In genomic region chr15:48493763-48494225, GRCh38 we compare ENCODE assay signal across 22 cellular contexts.
DNase-seq lines count a peak whose midpoint lies in the region; ATAC-seq and TF ChIP-seq lines count a peak whose summit lies in the region.
"Had no signal": no experiment of that assay in that cellular context is flagged by ENCODE, and none has a peak within 500 bp of the region (broad histone marks: within the 10 kb centered on the region; RNA-seq: fewer than 3 reads in every experiment).

No MANE protein-coding gene starts in this region.

- no peak overlapping the region for H2AFZ ChIP-seq in mammary epithelial cell (ENCODE audit: low read depth, low read length)

- H3K36me3 Mint-ChIP-seq in MCF 10A (ENCODE audit: insufficient read depth, unreplicated experiment) (peaks cover 27% of the 10 kb centered on the region), chondrocyte (ENCODE audit: low read depth) (peaks cover 64% of the 10 kb centered on the region)
- H3K36me3 Mint-ChIP-seq: activated CD8-positive, alpha-beta memory T cell treated with anti-CD3 and anti-CD28 coated beads, Interleukin-2, amount 10 ng/mL, durations not matched to agents 7 days and 5 days; CD4-positive, CD25-positive, alpha-beta regulatory T cell; IgD-negative memory B cell had no signal

- H3K4me2 ChIP-seq in mammary epithelial cell (ENCODE audit: insufficient read depth, low read depth, low read length), result no peak overlapping the region

- H3K27me3 ChIP-seq in mammary epithelial cell (ENCODE audit: insufficient read depth, low read length) (no peaks in the 10 kb centered on the region), tibial nerve (no peaks in the 10 kb centered on the region)

- H3K36me3 ChIP-seq in mammary epithelial cell (ENCODE audit: insufficient read depth, low read length) (no peaks in the 10 kb centered on the region), mesodermal cell (ENCODE audit: control insufficient read depth, insufficient read depth, low read length) (peaks cover 53% of the 10 kb centered on the region), tibial nerve (peaks cover 0 to 85% (median 5%) of the 10 kb centered on the region in 3 donors)

- no peaks in the 10 kb centered on the region for H3K27me3 Mint-ChIP-seq in MCF 10A (ENCODE audit: insufficient read depth, unreplicated experiment)
- no peaks in the 10 kb centered on the region for H3K27me3 Mint-ChIP-seq in chondrocyte (ENCODE audit: low read depth)
- H3K27me3 Mint-ChIP-seq: activated B cell treated with CpG ODN at 0.5 μM for 24 hours; CD4-positive, CD25-positive, alpha-beta regulatory T cell; IgD-negative memory B cell had no signal

- TF ChIP-seq CTCF in MCF 10A (IDR thresholded peaks at IDR 0.05; ENCODE audit: unreplicated experiment) (no peak), mammary epithelial cell (conservative IDR thresholded peaks at IDR 0.05 in 1 of 2, IDR thresholded peaks at IDR 0.05 in 1 of 2; ENCODE audit: extremely low read depth in 1 of 2, insufficient read depth in 1 of 2, low read depth in 1 of 2, low read length in 2 of 2) (no peak), chondrocyte (IDR thresholded peaks at IDR 0.05) (no peak), tibial nerve (IDR thresholded peaks at IDR 0.05) (no peak), RWPE1 (conservative IDR thresholded peaks at IDR 0.05; ENCODE audit: low read depth) (no peak)

- no peak for TF ChIP-seq POLR2A in tibial nerve (IDR thresholded peaks at IDR 0.05)

- dilution Hi-C loops in mammary epithelial cell (cut with HindIII; ENCODE audit: low sequenced_read_pairs), result no loop called here

- H3K79me2 ChIP-seq in mammary epithelial cell (ENCODE audit: insufficient read depth, low read length), result no peaks in the 10 kb centered on the region

- DNase-seq in MCF 10A (ENCODE audit: unreplicated experiment), result no peak
- DNase-seq in mammary epithelial cell, result no peak
- no peak for DNase-seq in chondrocyte (ENCODE audit: low spot score)
- no peak for DNase-seq in tibial nerve (ENCODE audit: low spot score in 2 of 2)
- no peak for DNase-seq in RWPE1 (ENCODE audit: low spot score)
- no peak for DNase-seq in activated CD8-positive, alpha-beta memory T cell treated with anti-CD3 and anti-CD28 coated beads, Interleukin-2, amount 50 U/mL, for 4 hours
- DNase-seq: activated B cell treated with CpG ODN at 0.5 μM for 24 hours; activated CD8-positive, alpha-beta memory T cell treated with anti-CD3 and anti-CD28 coated beads, Interleukin-2, amount 10 ng/mL, durations not matched to agents 7 days and 5 days; activated gamma-delta T cell treated with Interleukin-2 at 50 U/mL for 16 hours; anterior cingulate cortex; CD4-positive, CD25-positive, alpha-beta regulatory T cell; cortex of kidney; DND-41; mucosa of descending colon; NCI-H1048; NCI-H2107; NCI-H526 treated with DMSO at 0.1 percent for 48 hours; stimulated activated naive CD8-positive, alpha-beta T cell treated with anti-CD3 and anti-CD28 coated beads, Interleukin-15, Interleukin-2, amounts not matched to agents 100 U/mL and 50 U/mL, for 24 hours had no signal

- POLR2A ChIA-PET in MCF 10A (lab: Yijun Ruan, JAX) (interaction anchor here (1.6 kb wide), 1 partner anchor 10 kb away, joined by 4 read pairs; no protein-coding TSS in a partner anchor), RWPE1 (lab: Yijun Ruan, JAX; ENCODE audit: low non-redundant PET) (no interaction called here)

- CTCF ChIA-PET in MCF 10A (lab: Yijun Ruan, JAX), result interaction anchor here (0.6 to 2.2 kb wide), 2 partner anchors 14 to 307 kb away, joined by 3 to 10 read pairs; no protein-coding TSS in a partner anchor
- CTCF ChIA-PET in mammary epithelial cell (lab: Charles Lee; ENCODE audit: low non-redundant PET), result no interaction called here
- CTCF ChIA-PET in RWPE1 (lab: Yijun Ruan, JAX), result interaction anchor here (0.6 kb wide), 1 partner anchor 1864 kb away, joined by 3 read pairs; no protein-coding TSS in a partner anchor

- in situ Hi-C loops in mammary epithelial cell (cut with MboI; ENCODE audit: low sequenced_read_pairs in 2 of 2), result no loop called here

- H3K4me1 ChIP-seq in mammary epithelial cell (ENCODE audit: insufficient read depth, low read length) (no peaks in the 10 kb centered on the region), mesodermal cell (ENCODE audit: control insufficient read depth, insufficient read depth, low read length, poor library complexity, severe bottlenecking) (peaks cover 11% of the 10 kb centered on the region), tibial nerve (peaks cover 0 to 22% (median 0%) of the 10 kb centered on the region in 4 donors)

- H3K27ac ChIP-seq in mammary epithelial cell (ENCODE audit: insufficient read depth, low read depth, low read length) (no peak overlapping the region), mesodermal cell (ENCODE audit: low read depth, low read length, severe bottlenecking) (peak overlapping the region; percentile 68), tibial nerve (peak overlapping the region in 3 of 4 donors; percentile 12 to 34 (median 32)), RWPE1 (no peak overlapping the region)

- peaks cover 8% of the 10 kb centered on the region for H3K4me1 Mint-ChIP-seq in MCF 10A (ENCODE audit: insufficient read depth, unreplicated experiment)
- peaks cover 53% of the 10 kb centered on the region for H3K4me1 Mint-ChIP-seq in chondrocyte (ENCODE audit: low read depth)
- H3K4me1 Mint-ChIP-seq: activated B cell treated with CpG ODN at 0.5 μM for 24 hours; activated CD8-positive, alpha-beta memory T cell treated with anti-CD3 and anti-CD28 coated beads, Interleukin-2, amount 10 ng/mL, durations not matched to agents 7 days and 5 days; CD4-positive, CD25-positive, alpha-beta regulatory T cell; IgD-negative memory B cell had no signal

- no peak for ATAC-seq in HG03280 (IDR thresholded peaks at IDR 0.05; ENCODE audit: unreplicated experiment)
- ATAC-seq: activated CD8-positive, alpha-beta memory T cell treated with anti-CD3 and anti-CD28 coated beads, Interleukin-2, amount 10 ng/mL, durations not matched to agents 7 days and 5 days; mucosa of descending colon; stimulated activated naive CD8-positive, alpha-beta T cell treated with anti-CD3 and anti-CD28 coated beads, Interleukin-15, Interleukin-2, amounts not matched to agents 100 U/mL and 50 U/mL, for 24 hours had no signal

- H4K20me1 ChIP-seq in mammary epithelial cell (ENCODE audit: insufficient read depth, low read length), result no peaks in the 10 kb centered on the region

- H3K9me3 ChIP-seq in mammary epithelial cell (replicated peaks; ENCODE audit: insufficient read depth, low read length) (no peaks in the 10 kb centered on the region), mesodermal cell (ENCODE audit: control insufficient read depth, low read length) (no peaks in the 10 kb centered on the region), tibial nerve (no peaks in the 10 kb centered on the region)
- H3K9me3 ChIP-seq: mucosa of descending colon had no signal

- peak overlapping the region; percentile 70 for H3K27ac Mint-ChIP-seq in MCF 10A (ENCODE audit: low read depth, unreplicated experiment)
- H3K27ac Mint-ChIP-seq in chondrocyte (ENCODE audit: unreplicated experiment), result peak overlapping the region; percentile 91
- H3K27ac Mint-ChIP-seq: activated B cell treated with CpG ODN at 0.5 μM for 24 hours; activated CD8-positive, alpha-beta memory T cell treated with anti-CD3 and anti-CD28 coated beads, Interleukin-2, amount 10 ng/mL, durations not matched to agents 7 days and 5 days; CD4-positive, CD25-positive, alpha-beta regulatory T cell; IgD-negative memory B cell; T-helper 1 cell treated with Interleukin-12 subunit alpha and Interleukin-12 subunit beta and Interleukin-4 antibody, amounts not matched to agents 30 μg/mL and 1 μg/mL, for 36 hours had no signal

- BruUV-seq in MCF 10A (replicated peaks; lab: Mats Ljungman, UMichigan) (no TSS peak), mammary epithelial cell (replicated peaks; lab: Mats Ljungman, UMichigan) (no TSS peak)

- H3K9me3 Mint-ChIP-seq in MCF 10A (ENCODE audit: unreplicated experiment) (no peaks in the 10 kb centered on the region), chondrocyte (ENCODE audit: low read depth) (no peaks in the 10 kb centered on the region)
- H3K9me3 Mint-ChIP-seq: activated B cell treated with CpG ODN at 0.5 μM for 24 hours; CD4-positive, CD25-positive, alpha-beta regulatory T cell; IgD-negative memory B cell; T-helper 1 cell treated with Interleukin-12 subunit alpha and Interleukin-12 subunit beta and Interleukin-4 antibody, amounts not matched to agents 30 μg/mL and 1 μg/mL, for 36 hours had no signal

- no peak overlapping the region for H3K9ac ChIP-seq in mammary epithelial cell (ENCODE audit: insufficient read depth, low read length)

- H3K4me3 ChIP-seq in mammary epithelial cell (replicated peaks in 1 of 3; ENCODE audit: insufficient read depth in 1 of 3, low read depth in 2 of 3, low read length in 3 of 3), result no peak overlapping the region
- H3K4me3 ChIP-seq in mesodermal cell (ENCODE audit: extremely low read depth, insufficient read depth, low read length, poor library complexity, severe bottlenecking), result no peak overlapping the region
- no peak overlapping the region for H3K4me3 ChIP-seq in tibial nerve
- H3K4me3 ChIP-seq: mucosa of descending colon had no signal

- WGBS in mammary epithelial cell (ENCODE audit: low coverage, missing lambda C conversion rate), result 94% methylated on average over 4 of the region's 4 CpGs
- 100% methylated on average over 1 of the region's 4 CpGs; no CpG with 5 or more reads in 1 of the 2 experiments for WGBS in mesodermal cell (ENCODE audit: insufficient coverage in 2 of 2), 2 experiments
- whole genome bisulfite sequencing in tibial nerve, 2 donors, result 62 to 71% methylated on average over 4 of the region's 4 CpGs

- intact Hi-C loops in MCF 10A (cut with micrococcal nuclease), result no loop called here
- intact Hi-C loops in mammary epithelial cell (cut with micrococcal nuclease), result no loop called here

- no peak for TF ChIP-seq EP300 in tibial nerve (IDR thresholded peaks at IDR 0.05)

- H3K4me3 Mint-ChIP-seq in MCF 10A (ENCODE audit: unreplicated experiment) (no peak overlapping the region), chondrocyte (ENCODE audit: unreplicated experiment) (peak overlapping the region; percentile 17)
- H3K4me3 Mint-ChIP-seq: activated B cell treated with CpG ODN at 0.5 μM for 24 hours; activated CD8-positive, alpha-beta memory T cell treated with anti-CD3 and anti-CD28 coated beads, Interleukin-2, amount 10 ng/mL, durations not matched to agents 7 days and 5 days; CD4-positive, CD25-positive, alpha-beta regulatory T cell; IgD-negative memory B cell; T-helper 1 cell treated with Interleukin-12 subunit alpha and Interleukin-12 subunit beta and Interleukin-4 antibody, amounts not matched to agents 30 μg/mL and 1 μg/mL, for 36 hours had no signal

Comparison
In these comparisons a context has a peak if more than half of its experiments do, and no peak if none do; other contexts are left out.
1. H3K27ac ChIP-seq: peak in mesodermal cell (single experiment) and tibial nerve (3 of 4); none in mammary epithelial cell (single experiment) and RWPE1 (single experiment).